In the genomic region with DNA sequence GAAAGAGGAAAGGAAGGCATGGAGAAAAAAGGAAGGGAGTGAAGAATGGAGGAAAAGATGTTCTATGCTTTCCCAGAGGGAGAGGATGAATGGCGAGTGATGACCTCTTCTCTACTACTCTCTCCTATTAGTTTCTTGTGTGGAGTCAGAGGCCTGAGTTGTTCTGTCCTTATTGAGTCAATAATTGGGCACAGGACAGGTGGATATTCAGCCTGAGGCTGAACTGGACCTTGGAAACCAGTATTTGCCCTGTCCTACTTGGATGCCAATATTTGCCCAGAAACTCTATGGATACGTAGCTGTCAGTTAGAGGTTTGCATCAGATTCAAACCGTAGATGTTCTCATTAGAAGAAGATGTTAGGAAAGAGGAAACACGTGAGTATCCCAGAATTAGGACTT, we compare ENCODE assay signal across 1 cellular context.
TF ChIP-seq lines count a peak whose summit lies in the region.

No MANE protein-coding gene starts in this region.

TF ChIP-seq in H1, 55 proteins besides CTCF, POLR2A, EP300 and RAD21:
- TF ChIP-seq KDM4A (IDR thresholded peaks at IDR 0.05; ENCODE audit: low read depth, low read length, severe bottlenecking) (no peak), EGR1 (IDR thresholded peaks at IDR 0.05; ENCODE audit: borderline replicate concordance, low read depth, low read length) (no peak), ASH2L (IDR thresholded peaks at IDR 0.05; ENCODE audit: low read length) (no peak), SP1 (IDR thresholded peaks at IDR 0.05; ENCODE audit: low read depth, low read length) (no peak), CHD2 (IDR thresholded peaks at IDR 0.05; ENCODE audit: low read length) (no peak), TAF1 (IDR thresholded peaks at IDR 0.05; ENCODE audit: low read depth, low read length) (no peak), SRF (IDR thresholded peaks at IDR 0.05; ENCODE audit: low read depth, low read length) (no peak), SP2 (IDR thresholded peaks at IDR 0.05; ENCODE audit: low read length) (no peak), BRCA1 (IDR thresholded peaks at IDR 0.05; ENCODE audit: low read depth, low read length) (no peak), SUZ12 (IDR thresholded peaks at IDR 0.05; ENCODE audit: low read length) (no peak), KDM5A (IDR thresholded peaks at IDR 0.05; ENCODE audit: low read length) (no peak), TCF12 (IDR thresholded peaks at IDR 0.05; ENCODE audit: low read depth, low read length) (no peak), ZNF274 (IDR thresholded peaks at IDR 0.05; ENCODE audit: borderline replicate concordance, extremely low read depth, low read length) (no peak), TEAD4 (IDR thresholded peaks at IDR 0.05; ENCODE audit: low read depth, low read length) (no peak), NRF1 (IDR thresholded peaks at IDR 0.05; ENCODE audit: low read depth, low read length) (no peak), GABPA (IDR thresholded peaks at IDR 0.05; ENCODE audit: borderline replicate concordance, insufficient read depth, low read length) (no peak), BCL11A (IDR thresholded peaks at IDR 0.05; ENCODE audit: low read depth in 2 of 2, low read length in 2 of 2) (no peak)
